Comparison of ENCODE assay signal across 34 cellular contexts in genomic region chr2:74091391-74091790, GRCh38. TPM values are rescaled to one million over a fixed set of nuclear protein-coding genes. Genes with fewer than 3 reads are reported as not detected.
DNase-seq lines count a peak whose midpoint lies in the region; ATAC-seq, FAIRE-seq and TF ChIP-seq lines count a peak whose summit lies in the region.
"Had no signal": no experiment of that assay in that cellular context is flagged by ENCODE, and none has a peak within 500 bp of the region (broad histone marks: within the 10 kb centered on the region; RNA-seq: fewer than 3 reads in every experiment).

No MANE protein-coding gene starts in this region.

- H4K20me1 ChIP-seq in smooth muscle cell (ENCODE audit: low read depth), result peaks cover 31% of the 10 kb centered on the region

- no peak overlapping the region for H2AFZ ChIP-seq in smooth muscle cell (ENCODE audit: low read depth)

- no peaks in the 10 kb centered on the region for H3K79me2 ChIP-seq in smooth muscle cell (ENCODE audit: low read depth)

- peaks cover 29% of the 10 kb centered on the region for H3K36me3 Mint-ChIP-seq in activated CD4-positive, alpha-beta T cell treated with anti-CD3 and anti-CD28 coated beads, Interleukin-2, amount 10 ng/mL, durations not matched to agents 7 days and 5 days (ENCODE audit: low read depth)
- H3K36me3 Mint-ChIP-seq in endothelial cell (ENCODE audit: low read depth, unreplicated experiment), result peaks cover 38% of the 10 kb centered on the region

- FAIRE-seq in RCC 7860 (lab: Jason Lieb, UNC), result no peak
- FAIRE-seq: keratinocyte had no signal

- no peak overlapping the region for H3K4me2 ChIP-seq in smooth muscle cell

- H3K27me3 Mint-ChIP-seq in activated CD4-positive, alpha-beta T cell treated with anti-CD3 and anti-CD28 coated beads, Interleukin-2, amount 10 ng/mL, durations not matched to agents 7 days and 5 days, result no peaks in the 10 kb centered on the region
- H3K27me3 Mint-ChIP-seq in endothelial cell (ENCODE audit: unreplicated experiment), result peaks cover 3% of the 10 kb centered on the region

- H3K9ac ChIP-seq in smooth muscle cell (ENCODE audit: low read depth), result no peak overlapping the region

- H3K4me1 Mint-ChIP-seq in activated CD4-positive, alpha-beta T cell treated with anti-CD3 and anti-CD28 coated beads, Interleukin-2, amount 10 ng/mL, durations not matched to agents 7 days and 5 days, result no peaks in the 10 kb centered on the region
- peaks cover 3% of the 10 kb centered on the region for H3K4me1 Mint-ChIP-seq in endothelial cell (ENCODE audit: unreplicated experiment)

- CTCF ChIA-PET in activated CD4-positive, alpha-beta T cell treated with anti-CD3 and anti-CD28 coated beads, Interleukin-2, amount 10 ng/mL, durations not matched to agents 7 days and 5 days (lab: Charles Lee), result interaction anchor here (1.9 kb wide), 1 partner anchor 10 kb away, joined by 5 read pairs; no protein-coding TSS in a partner anchor

- no peaks in the 10 kb centered on the region for H3K9me3 ChIP-seq in smooth muscle cell (replicated peaks; ENCODE audit: low read depth)
- H3K9me3 ChIP-seq: colonic mucosa, sigmoid colon, upper lobe of right lung had no signal

- 92% methylated on average over 3 of the region's 3 CpGs for WGBS in smooth muscle cell (ENCODE audit: low lambda C conversion rate)

- H3F3A ChIP-seq in smooth muscle cell (ENCODE audit: low read depth), result no peaks in the 10 kb centered on the region

- H3K27ac ChIP-seq in angular gyrus (ENCODE audit: low read depth, low read length), result peak overlapping the region; percentile 38
- H3K27ac ChIP-seq in smooth muscle cell (ENCODE audit: low read depth), result peak overlapping the region; percentile 44
- H3K27ac ChIP-seq: C4-2B, colonic mucosa, sigmoid colon, upper lobe of right lung had no signal

- DNase-seq in activated CD4-positive, alpha-beta T cell treated with anti-CD3 and anti-CD28 coated beads, Interleukin-2, amount 10 ng/mL, durations not matched to agents 7 days and 5 days, result no peak
- DNase-seq in activated CD4-positive, alpha-beta T cell treated with anti-CD3 and anti-CD28 coated beads, Interleukin-2, amount 50 U/mL, for 1 hour, result no peak
- DNase-seq in endothelial cell (ENCODE audit: low spot score) (no peak), smooth muscle cell (lab: John Stamatoyannopoulos, UW; ENCODE audit: unreplicated experiment) (no peak), RCC 7860 (ENCODE audit: low spot score) (no peak)
- DNase-seq: 8988T; activated naive CD4-positive, alpha-beta T cell treated with Interleukin-2 at 50 U/mL for 16 hours; activated T-cell treated with anti-CD3 and anti-CD28 coated beads, Interleukin-2, amount 50 U/mL, for 4 hours; amniotic stem cell; colonic mucosa; COR-L47; effector memory CD4-positive, alpha-beta T cell; erythroblast; Karpas-422; left ventricle myocardium superior; mesendoderm; NCI-H1417 treated with DMSO at 0.1 percent for 48 hours; NCI-H2081; NCI-H2227 treated with DMSO at 0.1 percent for 48 hours; NCI-H526; NK-92 treated with Interleukin-12 subunit alpha and Interleukin-12 subunit beta, amount 100 ng/mL, for 24 hours; PC-3; sigmoid colon; stimulated activated CD4-positive, alpha-beta T cell treated with anti-CD3 and anti-CD28 coated beads, Interleukin-15, amount 100 ng/mL, for 24 hours; stimulated activated CD4-positive, alpha-beta T cell treated with anti-CD3 and anti-CD28 coated beads, Interleukin-4, amount 100 ng/mL, for 4 hours; T-helper 2 cell; upper lobe of right lung had no signal

- ATAC-seq in HG03175 (IDR thresholded peaks at IDR 0.05; ENCODE audit: unreplicated experiment), result no peak
- no peak for ATAC-seq in GM19395 (IDR thresholded peaks at IDR 0.05; ENCODE audit: unreplicated experiment)
- ATAC-seq: activated T-cell treated with anti-CD3 and anti-CD28 coated beads, Interleukin-2, amount 50 U/mL, for 4 hours; HCT116; left ventricle myocardium superior; PC-3; Right ventricle myocardium inferior; upper lobe of right lung had no signal

- H3K9me3 Mint-ChIP-seq in activated CD4-positive, alpha-beta T cell treated with anti-CD3 and anti-CD28 coated beads, Interleukin-2, amount 10 ng/mL, durations not matched to agents 7 days and 5 days, result no peaks in the 10 kb centered on the region
- no peaks in the 10 kb centered on the region for H3K9me3 Mint-ChIP-seq in endothelial cell (ENCODE audit: unreplicated experiment)
- H3K9me3 Mint-ChIP-seq: activated T-cell treated with anti-CD3 and anti-CD28 coated beads, Interleukin-2, amount 50 U/mL, for 4 hours had no signal

- no peaks in the 10 kb centered on the region for H3K4me1 ChIP-seq in smooth muscle cell (ENCODE audit: low read depth)
- H3K4me1 ChIP-seq: colonic mucosa, sigmoid colon, upper lobe of right lung had no signal

- no peak overlapping the region for H3K4me3 Mint-ChIP-seq in activated CD4-positive, alpha-beta T cell treated with anti-CD3 and anti-CD28 coated beads, Interleukin-2, amount 10 ng/mL, durations not matched to agents 7 days and 5 days
- peak overlapping the region; percentile 42 for H3K4me3 Mint-ChIP-seq in endothelial cell (ENCODE audit: unreplicated experiment)
- H3K4me3 Mint-ChIP-seq: activated T-cell treated with anti-CD3 and anti-CD28 coated beads, Interleukin-2, amount 50 U/mL, for 4 hours had no signal

- no peak for TF ChIP-seq CTCF in endothelial cell (IDR thresholded peaks at IDR 0.05; ENCODE audit: unreplicated experiment)
- no peak for TF ChIP-seq CTCF in smooth muscle cell (IDR thresholded peaks at IDR 0.05; ENCODE audit: borderline replicate concordance, insufficient read depth, poor library complexity, severe bottlenecking)

- POLR2A ChIA-PET in activated CD4-positive, alpha-beta T cell treated with anti-CD3 and anti-CD28 coated beads, Interleukin-2, amount 10 ng/mL, durations not matched to agents 7 days and 5 days (lab: Charles Lee), result no interaction called here

- peaks cover 2% of the 10 kb centered on the region for H3K36me3 ChIP-seq in smooth muscle cell (ENCODE audit: low read depth)

- no peak overlapping the region for H3K4me3 ChIP-seq in smooth muscle cell
- H3K4me3 ChIP-seq: colonic mucosa, sigmoid colon, upper lobe of right lung had no signal

- H3K27me3 ChIP-seq in smooth muscle cell (ENCODE audit: low read depth), result no peaks in the 10 kb centered on the region
- H3K27me3 ChIP-seq: colonic mucosa, sigmoid colon, upper lobe of right lung had no signal

- H3K27ac Mint-ChIP-seq in activated CD4-positive, alpha-beta T cell treated with anti-CD3 and anti-CD28 coated beads, Interleukin-2, amount 10 ng/mL, durations not matched to agents 7 days and 5 days, result peak overlapping the region; percentile 3
- no peak overlapping the region for H3K27ac Mint-ChIP-seq in endothelial cell (ENCODE audit: unreplicated experiment)

RNA-seq across cellular contexts. Expression of gene BOLA3, which starts 56.3 kb away (rescaled TPM):
- total RNA-seq in activated CD4-positive, alpha-beta T cell treated with anti-CD3 and anti-CD28 coated beads, Interleukin-2, amount 10 ng/mL, durations not matched to agents 7 days and 5 days, result 10 to 100 TPM; 53.3 to 63.2 TPM
- total RNA-seq in endothelial cell (ENCODE audit: unreplicated experiment) (19.0 TPM), smooth muscle cell (87.5 and 99.7 TPM in 2 replicates)
- polyA plus RNA-seq in smooth muscle cell, result 93.8 and 100 TPM in 2 replicates
